1 cellular context compared by ENCODE assay signal in the genomic region with DNA sequence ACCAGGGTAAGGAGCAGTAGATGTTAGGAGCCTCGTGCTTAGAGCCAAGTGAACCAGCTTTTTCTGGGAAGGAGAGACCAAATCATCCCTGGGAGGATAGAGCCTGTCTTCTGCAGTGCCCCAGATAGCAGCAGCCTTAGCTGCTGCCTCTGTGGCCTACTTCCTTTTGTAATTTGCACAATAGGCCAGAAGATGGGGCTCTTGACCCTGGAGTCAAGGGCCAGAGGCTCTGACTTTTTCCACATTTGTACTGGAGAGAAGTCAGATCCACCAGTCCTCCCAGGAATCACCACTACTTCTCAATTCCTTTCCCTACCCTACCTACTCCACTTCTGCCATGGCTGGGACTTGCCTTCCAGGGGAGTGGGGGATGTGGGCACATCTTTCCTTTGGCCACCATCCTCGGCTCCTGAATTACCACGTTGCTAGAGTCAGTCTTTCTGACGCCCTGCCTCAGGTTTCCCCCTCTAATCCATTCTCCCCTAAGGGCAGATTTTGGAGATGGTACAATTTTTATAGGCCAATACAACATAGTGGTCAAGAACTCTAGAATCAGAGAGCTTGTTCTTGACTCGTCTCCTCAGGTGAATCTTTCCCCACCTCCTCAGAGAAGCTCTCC.
TF ChIP-seq lines count a peak whose summit lies in the region.

No MANE protein-coding gene starts in this region.

TF ChIP-seq in GM12878, 131 proteins besides CTCF, POLR2A, EP300 and RAD21 (continued from another document):
- TF ChIP-seq, protein P1, sequence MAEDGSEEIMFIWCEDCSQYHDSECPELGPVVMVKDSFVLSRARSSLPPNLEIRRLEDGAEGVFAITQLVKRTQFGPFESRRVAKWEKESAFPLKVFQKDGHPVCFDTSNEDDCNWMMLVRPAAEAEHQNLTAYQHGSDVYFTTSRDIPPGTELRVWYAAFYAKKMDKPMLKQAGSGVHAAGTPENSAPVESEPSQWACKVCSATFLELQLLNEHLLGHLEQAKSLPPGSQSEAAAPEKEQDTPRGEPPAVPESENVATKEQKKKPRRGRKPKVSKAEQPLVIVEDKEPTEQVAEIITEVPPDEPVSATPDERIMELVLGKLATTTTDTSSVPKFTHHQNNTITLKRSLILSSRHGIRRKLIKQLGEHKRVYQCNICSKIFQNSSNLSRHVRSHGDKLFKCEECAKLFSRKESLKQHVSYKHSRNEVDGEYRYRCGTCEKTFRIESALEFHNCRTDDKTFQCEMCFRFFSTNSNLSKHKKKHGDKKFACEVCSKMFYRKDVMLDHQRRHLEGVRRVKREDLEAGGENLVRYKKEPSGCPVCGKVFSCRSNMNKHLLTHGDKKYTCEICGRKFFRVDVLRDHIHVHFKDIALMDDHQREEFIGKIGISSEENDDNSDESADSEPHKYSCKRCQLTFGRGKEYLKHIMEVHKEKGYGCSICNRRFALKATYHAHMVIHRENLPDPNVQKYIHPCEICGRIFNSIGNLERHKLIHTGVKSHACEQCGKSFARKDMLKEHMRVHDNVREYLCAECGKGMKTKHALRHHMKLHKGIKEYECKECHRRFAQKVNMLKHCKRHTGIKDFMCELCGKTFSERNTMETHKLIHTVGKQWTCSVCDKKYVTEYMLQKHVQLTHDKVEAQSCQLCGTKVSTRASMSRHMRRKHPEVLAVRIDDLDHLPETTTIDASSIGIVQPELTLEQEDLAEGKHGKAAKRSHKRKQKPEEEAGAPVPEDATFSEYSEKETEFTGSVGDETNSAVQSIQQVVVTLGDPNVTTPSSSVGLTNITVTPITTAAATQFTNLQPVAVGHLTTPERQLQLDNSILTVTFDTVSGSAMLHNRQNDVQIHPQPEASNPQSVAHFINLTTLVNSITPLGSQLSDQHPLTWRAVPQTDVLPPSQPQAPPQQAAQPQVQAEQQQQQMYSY (CRISPR knock-in tag; IDR thresholded peaks at IDR 0.05): no peak
- no peak for TF ChIP-seq NR2C1 (IDR thresholded peaks at IDR 0.05)
- TF ChIP-seq MTA2 (IDR thresholded peaks at IDR 0.05; ENCODE audit: low read depth): no peak
- TF ChIP-seq SREBF1 (IDR thresholded peaks at IDR 0.05; ENCODE audit: low read length): no peak
- no peak for TF ChIP-seq ZNF274 (IDR thresholded peaks at IDR 0.05; ENCODE audit: insufficient read depth, insufficient read length)
- no peak for TF ChIP-seq CEBPB (IDR thresholded peaks at IDR 0.05; ENCODE audit: borderline replicate concordance in 1 of 2, low read depth in 2 of 2, low read length in 2 of 2)
- no peak for TF ChIP-seq KDM1A (IDR thresholded peaks at IDR 0.05; ENCODE audit: borderline replicate concordance)
- TF ChIP-seq WRNIP1 (IDR thresholded peaks at IDR 0.05; ENCODE audit: borderline replicate concordance, low read depth, low read length): no peak
- no peak for TF ChIP-seq CHD1 (IDR thresholded peaks at IDR 0.05; ENCODE audit: low read depth, low read length)
- TF ChIP-seq SMC3 (IDR thresholded peaks at IDR 0.05; ENCODE audit: borderline replicate concordance, low read length): peak; percentile 68
- TF ChIP-seq YY1 (IDR thresholded peaks at IDR 0.05; ENCODE audit: low read depth, low read length): 0 out of 2 replicates have a peak, but pooled peaks have one; percentile 41
